In the genomic region with DNA sequence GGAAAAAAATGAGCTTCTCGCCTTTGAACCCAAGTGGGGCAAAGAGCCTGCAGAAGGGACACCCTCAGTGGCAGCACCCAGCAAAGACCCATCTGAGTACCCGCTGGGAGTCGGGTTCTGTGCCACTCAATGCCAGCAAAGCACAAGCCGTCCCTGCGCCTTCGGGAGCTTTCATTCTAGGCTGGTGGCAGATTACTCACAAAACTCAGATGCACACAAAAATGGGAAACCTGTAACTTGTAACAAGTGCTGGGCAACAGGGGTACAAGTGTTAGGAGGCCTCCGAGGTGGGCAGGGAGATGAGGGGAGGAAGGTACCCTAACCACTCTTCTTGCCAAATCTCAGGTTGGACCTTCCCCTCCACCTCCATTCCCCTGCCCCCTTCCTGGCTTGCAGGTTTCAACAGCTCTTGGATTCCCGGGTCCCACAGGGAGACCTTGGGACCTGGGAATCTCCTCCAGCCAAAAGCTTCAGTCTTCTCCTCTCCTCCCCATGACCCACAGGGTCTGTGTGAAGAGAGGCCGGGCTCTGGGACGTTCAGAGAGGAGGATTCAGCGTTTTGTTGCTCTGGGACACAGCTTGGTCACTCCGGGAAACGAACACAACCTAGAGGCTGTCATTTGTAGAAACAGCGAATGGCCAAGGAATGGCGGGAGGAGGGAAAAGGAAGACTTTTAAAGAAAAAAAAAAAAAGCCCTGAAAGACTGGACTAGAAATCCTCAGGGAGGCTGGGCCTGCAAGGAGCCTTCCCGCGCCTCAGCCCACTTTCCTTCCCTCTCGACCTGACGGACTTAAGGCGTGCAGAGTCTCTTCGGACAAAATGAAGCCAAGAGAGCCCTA, we compare ENCODE assay signal across 8 cellular contexts. TPM values are rescaled to one million over a fixed set of nuclear protein-coding genes. Genes with fewer than 3 reads are reported as not detected.
DNase-seq lines count a peak whose midpoint lies in the region; ATAC-seq and TF ChIP-seq lines count a peak whose summit lies in the region.

No MANE protein-coding gene starts in this region.

- peaks cover 0 to 29% of the 10 kb centered on the region in 2 donors for H3K4me1 ChIP-seq in right atrium auricular region
- peaks cover 14 to 31% of the 10 kb centered on the region in 2 donors for H3K4me1 ChIP-seq in gastrocnemius medialis

- peaks cover 5% of the 10 kb centered on the region for H3K36me3 Mint-ChIP-seq in activated T-cell treated with anti-CD3 and anti-CD28 coated beads, Interleukin-2, amount 50 U/mL, for 24 hours (ENCODE audit: low read depth)

- H3K4me1 Mint-ChIP-seq in activated T-cell treated with anti-CD3 and anti-CD28 coated beads, Interleukin-2, amount 50 U/mL, for 24 hours (ENCODE audit: low read depth) = peaks cover 36% of the 10 kb centered on the region

- H3K9me3 ChIP-seq in right atrium auricular region = no peaks in the 10 kb centered on the region
- H3K9me3 ChIP-seq in gastrocnemius medialis = no peaks in the 10 kb centered on the region

- TF ChIP-seq CTCF in right atrium auricular region (IDR thresholded peaks at IDR 0.05) (no peak), gastrocnemius medialis (IDR thresholded peaks at IDR 0.05 in 4 of 5, conservative IDR thresholded peaks at IDR 0.05 in 1 of 5) (no peak)

- peak overlapping the region; percentile 55 for H3K27ac Mint-ChIP-seq in activated T-cell treated with anti-CD3 and anti-CD28 coated beads, Interleukin-2, amount 50 U/mL, for 24 hours

- peak overlapping the region; percentile 87 for H3K4me3 Mint-ChIP-seq in activated T-cell treated with anti-CD3 and anti-CD28 coated beads, Interleukin-2, amount 50 U/mL, for 24 hours

- H3K4me3 ChIP-seq in right atrium auricular region = peak overlapping the region; percentile 60 to 75
- peak overlapping the region; percentile 66 to 93 (median 72) for H3K4me3 ChIP-seq in gastrocnemius medialis

- H3K36me3 ChIP-seq in right atrium auricular region (no peaks in the 10 kb centered on the region), gastrocnemius medialis (no peaks in the 10 kb centered on the region)

- intact Hi-C loops in Right ventricle myocardium superior (cut with DNase I) = no loop called here
- intact Hi-C loops in cardiac septum (cut with DNase I) = loop anchor here (10.0 kb wide), 1 partner anchor 255 kb away; no protein-coding TSS in a partner anchor
- intact Hi-C loops in gastrocnemius medialis (cut with DNase I; ENCODE audit: low total_unique reads) = loop anchor here (10.0 kb wide), 1 partner anchor 215 kb away; a partner anchor contains a TSS

- no peak for DNase-seq in Right ventricle myocardium superior
- no peak for DNase-seq in cardiac septum (ENCODE audit: low spot score)
- DNase-seq in activated T-cell treated with anti-CD3 and anti-CD28 coated beads, Interleukin-2, amount 50 U/mL, for 24 hours = no peak
- DNase-seq in right atrium auricular region (ENCODE audit: low spot score) = peak; percentile 56
- DNase-seq in gastrocnemius medialis = no peak
- no peak for DNase-seq in UCSD-AML1 (lab: John Stamatoyannopoulos, UW; ENCODE audit: unreplicated experiment)
- DNase-seq in HUDEP-2 (lab: John Stamatoyannopoulos, UW; ENCODE audit: unreplicated experiment in 76 of 76) = no peak

- no peaks in the 10 kb centered on the region for H3K27me3 Mint-ChIP-seq in activated T-cell treated with anti-CD3 and anti-CD28 coated beads, Interleukin-2, amount 50 U/mL, for 24 hours

- no peaks in the 10 kb centered on the region for H3K27me3 ChIP-seq in right atrium auricular region
- H3K27me3 ChIP-seq in gastrocnemius medialis = no peaks in the 10 kb centered on the region

- TF ChIP-seq POLR2A in gastrocnemius medialis (IDR thresholded peaks at IDR 0.05) = no peak

- in situ Hi-C loops in gastrocnemius medialis (cut with MboI; ENCODE audit: low sequenced_read_pairs in 4 of 4) = loop anchor here in 1 of 4 donors (25.0 kb wide), 1 partner anchor 243 kb away; no protein-coding TSS in a partner anchor

- ATAC-seq in Right ventricle myocardium superior (ENCODE audit: poor library complexity) = peak; percentile 0
- peak in 1 of 2 donors; percentile 3 for ATAC-seq in gastrocnemius medialis
- no peak for ATAC-seq in GM18868 (IDR thresholded peaks at IDR 0.05; ENCODE audit: unreplicated experiment)

- H3K27ac ChIP-seq in right atrium auricular region = peak overlapping the region; percentile 89 to 90
- peak overlapping the region; percentile 78 to 92 (median 83) for H3K27ac ChIP-seq in gastrocnemius medialis

- H3K9me3 Mint-ChIP-seq in activated T-cell treated with anti-CD3 and anti-CD28 coated beads, Interleukin-2, amount 50 U/mL, for 24 hours = no peaks in the 10 kb centered on the region

RNA-seq across cellular contexts. Expression of a gene that starts 1.2 kb away (rescaled TPM):
- total RNA-seq in Right ventricle myocardium superior (4.7 TPM), cardiac septum (3.7 TPM), right atrium auricular region (1 to 10 TPM; 4.4 to 5.9 TPM), gastrocnemius medialis (10 to 100 TPM in 1 of 4 donors, 1 to 10 TPM in 2, under 1 TPM in 1; 0.72 to 15.3 (median 2.3) TPM)

RNA-seq across cellular contexts. Expression of a gene that starts 38.8 kb away (rescaled TPM):
- 8.1 TPM for total RNA-seq in Right ventricle myocardium superior
- total RNA-seq in cardiac septum = 3.4 TPM
- 1 to 10 TPM; 2.9 to 4.7 TPM for total RNA-seq in right atrium auricular region
- total RNA-seq in gastrocnemius medialis = 10 to 100 TPM in 1 of 4 donors, 1 to 10 TPM in 3; 5.3 to 12.5 (median 8.2) TPM
